11 cellular contexts compared by ENCODE assay signal in the genomic region with DNA sequence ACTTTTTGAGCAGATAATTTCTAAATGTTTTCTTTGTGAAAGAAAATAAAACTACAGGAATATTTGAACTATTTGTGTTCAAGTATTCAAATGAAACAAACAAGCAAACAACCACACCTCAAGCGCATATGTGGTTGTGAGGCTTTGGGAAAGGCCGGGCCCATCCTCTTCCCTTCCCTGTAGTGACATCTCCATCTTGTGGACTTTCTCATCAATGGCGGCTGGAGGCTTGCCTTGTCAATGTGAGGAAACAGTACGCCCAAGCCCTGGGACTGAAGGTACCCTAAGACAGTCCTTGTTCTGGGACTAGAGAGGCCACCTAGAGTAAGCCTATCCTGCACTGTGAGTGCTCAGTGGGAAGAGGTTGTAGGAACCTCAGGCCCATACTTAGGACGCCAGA.
DNase-seq lines count a peak whose midpoint lies in the region; ATAC-seq, FAIRE-seq and TF ChIP-seq lines count a peak whose summit lies in the region.
"Had no signal": no experiment of that assay in that cellular context is flagged by ENCODE, and none has a peak within 500 bp of the region (broad histone marks: within the 10 kb centered on the region; RNA-seq: fewer than 3 reads in every experiment).

No MANE protein-coding gene starts in this region.

- no peak overlapping the region for H3K9ac ChIP-seq in MM.1S (ENCODE audit: low read length)

- H3K9me3 Mint-ChIP-seq in progenitor cell of endocrine pancreas (ENCODE audit: low read depth) = no peaks in the 10 kb centered on the region
- H3K9me3 Mint-ChIP-seq: activated B cell treated with CpG ODN at 0.5 μM for 24 hours had no signal

- no peak for TF ChIP-seq POLR2A in H54 (IDR thresholded peaks at IDR 0.05; ENCODE audit: low read depth, low read length)

- no peak for ATAC-seq in GM21737 (IDR thresholded peaks at IDR 0.05; ENCODE audit: unreplicated experiment)

- H3K4me1 Mint-ChIP-seq in progenitor cell of endocrine pancreas (ENCODE audit: low read depth) = peaks cover 1% of the 10 kb centered on the region
- H3K4me1 Mint-ChIP-seq: activated B cell treated with CpG ODN at 0.5 μM for 24 hours had no signal

- H3F3A ChIP-seq in MM.1S (ENCODE audit: insufficient read depth, low read length) = no peaks in the 10 kb centered on the region

- H3K4me3 Mint-ChIP-seq in progenitor cell of endocrine pancreas (ENCODE audit: low read depth) = no peak overlapping the region
- H3K4me3 Mint-ChIP-seq: activated B cell treated with CpG ODN at 0.5 μM for 24 hours had no signal

- TF ChIP-seq CTCF in GM06990 (IDR thresholded peaks at IDR 0.05; ENCODE audit: insufficient read depth, low read length, poor library complexity, severe bottlenecking) = peak; percentile 38
- peak; percentile 19 for TF ChIP-seq CTCF in fibroblast of the aortic adventitia (IDR thresholded peaks at IDR 0.05; ENCODE audit: insufficient read depth, low read length)
- no peak for TF ChIP-seq CTCF in progenitor cell of endocrine pancreas (IDR thresholded peaks at IDR 0.05; ENCODE audit: unreplicated experiment)
- TF ChIP-seq CTCF in MM.1S (IDR thresholded peaks at IDR 0.05; ENCODE audit: low read length) = no peak

- H3K4me2 ChIP-seq in MM.1S (ENCODE audit: low read depth, low read length) = no peak overlapping the region

- H3K9me3 ChIP-seq in MM.1S (replicated peaks; ENCODE audit: insufficient read depth, low read length) = no peaks in the 10 kb centered on the region
- H3K9me3 ChIP-seq: adrenal gland had no signal

- H3K27me3 ChIP-seq in GM06990 (replicated peaks; ENCODE audit: control insufficient read depth, insufficient read depth, low read length) (no peaks in the 10 kb centered on the region), MM.1S (replicated peaks; ENCODE audit: insufficient read depth, low read length) (no peaks in the 10 kb centered on the region)
- H3K27me3 ChIP-seq: adrenal gland had no signal

- no peaks in the 10 kb centered on the region for H3K4me1 ChIP-seq in MM.1S (ENCODE audit: low read length)
- H3K4me1 ChIP-seq: adrenal gland had no signal

- H3K27ac Mint-ChIP-seq in progenitor cell of endocrine pancreas = no peak overlapping the region
- H3K27ac Mint-ChIP-seq: activated B cell treated with CpG ODN at 0.5 μM for 24 hours had no signal

- DNase-seq in A172 (ENCODE audit: low spot score) (peak; percentile 33), GM06990 (ENCODE audit: extremely low read depth, insufficient read length) (no peak), NCI-H69 (lab: John Stamatoyannopoulos, UW) (peak; percentile 74), fibroblast of the aortic adventitia (ENCODE audit: low read depth) (peak; percentile 16), progenitor cell of endocrine pancreas (ENCODE audit: low spot score, unreplicated experiment) (no peak), MM.1S (no peak), H54 (ENCODE audit: insufficient read length, low spot score) (no peak)
- DNase-seq: activated B cell treated with CpG ODN at 0.5 μM for 24 hours, NCI-H524 treated with DMSO at 0.1 percent for 48 hours had no signal

- no peaks in the 10 kb centered on the region for H4K20me1 ChIP-seq in MM.1S (ENCODE audit: insufficient read depth, low read length)

- H3K36me3 Mint-ChIP-seq in progenitor cell of endocrine pancreas (ENCODE audit: insufficient read depth) = no peaks in the 10 kb centered on the region

- FAIRE-seq in H54 (lab: Jason Lieb, UNC) = no peak

- no peak overlapping the region for H2AFZ ChIP-seq in MM.1S (ENCODE audit: low read length)

- no peaks in the 10 kb centered on the region for H3K9me2 ChIP-seq in MM.1S (replicated peaks; ENCODE audit: insufficient read depth, low read length)

- no peak overlapping the region for H3K27ac ChIP-seq in MM.1S (ENCODE audit: low read length)
- H3K27ac ChIP-seq: adrenal gland had no signal

- H3K79me2 ChIP-seq in MM.1S (ENCODE audit: low read length) = no peaks in the 10 kb centered on the region

- peaks cover 3% of the 10 kb centered on the region for H3K36me3 ChIP-seq in GM06990 (ENCODE audit: control insufficient read depth, insufficient read depth, low read length)
- H3K36me3 ChIP-seq in MM.1S (replicated peaks; ENCODE audit: insufficient read depth, low read length) = no peaks in the 10 kb centered on the region
- H3K36me3 ChIP-seq: adrenal gland had no signal

- peaks cover 24% of the 10 kb centered on the region for H3K27me3 Mint-ChIP-seq in progenitor cell of endocrine pancreas

- H3K4me3 ChIP-seq in GM06990 (replicated peaks; ENCODE audit: low read depth, low read length) = no peak overlapping the region
- H3K4me3 ChIP-seq in fibroblast of the aortic adventitia (ENCODE audit: low read depth, low read length) = no peak overlapping the region
- no peak overlapping the region for H3K4me3 ChIP-seq in MM.1S (ENCODE audit: low read length)

Comparison
In these comparisons a context has a peak if more than half of its experiments do, and no peak if none do; other contexts are left out.
1. DNase-seq: peak in A172 (single experiment), NCI-H69 (single experiment) and fibroblast of the aortic adventitia (single experiment); none in GM06990 (single experiment), progenitor cell of endocrine pancreas (single experiment), MM.1S (single experiment) and H54 (single experiment).
2. CTCF ChIP-seq: peak in GM06990 (single experiment) and fibroblast of the aortic adventitia (single experiment); none in progenitor cell of endocrine pancreas (single experiment) and MM.1S (single experiment).